ENCODE assay signal across 15 cellular contexts in genomic region chr17:43334744-43335400, GRCh38.
A peak's percentile ranks its signal among the peaks of the same experiment; 100 is the strongest.
DNase-seq lines count a peak whose midpoint lies in the region; ATAC-seq and TF ChIP-seq lines count a peak whose summit lies in the region.
"Had no signal": no experiment of that assay in that cellular context is flagged by ENCODE, and none has a peak within 500 bp of the region (broad histone marks: within the 10 kb centered on the region; RNA-seq: fewer than 3 reads in every experiment).

No MANE protein-coding gene starts in this region.

- no peaks in the 10 kb centered on the region for H3K36me3 Mint-ChIP-seq in WTC11
- H3K36me3 Mint-ChIP-seq: brain had no signal

- no peaks in the 10 kb centered on the region for H3K9me3 Mint-ChIP-seq in WTC11
- H3K9me3 Mint-ChIP-seq: activated naive CD8-positive, alpha-beta T cell treated with anti-CD3 and anti-CD28 coated beads, Interleukin-2, amount 50 U/mL, for 24 hours; brain; neural crest cell had no signal

- peak overlapping the region; percentile 54; the same call in 1 of the 2 replicates for H3K27ac Mint-ChIP-seq in WTC11
- H3K27ac Mint-ChIP-seq: activated naive CD8-positive, alpha-beta T cell treated with anti-CD3 and anti-CD28 coated beads, Interleukin-2, amount 50 U/mL, for 24 hours had no signal

- no peak for TF ChIP-seq EP300 in sigmoid colon (IDR thresholded peaks at IDR 0.05)

- no peaks in the 10 kb centered on the region for H3K36me3 ChIP-seq in DOHH2 (ENCODE audit: control insufficient read depth, low read length)
- H3K36me3 ChIP-seq in sigmoid colon, result no peaks in the 10 kb centered on the region
- H3K36me3 ChIP-seq: prostate gland had no signal

- no peaks in the 10 kb centered on the region for H3K27me3 Mint-ChIP-seq in WTC11 (ENCODE audit: low read depth)
- H3K27me3 Mint-ChIP-seq: activated naive CD8-positive, alpha-beta T cell treated with anti-CD3 and anti-CD28 coated beads, Interleukin-2, amount 50 U/mL, for 24 hours had no signal

- CTCF ChIA-PET in WTC11 (lab: Charles Lee), result interaction anchor here (0.7 to 3.1 kb wide), 10 partner anchors 9 to 148 kb away, joined by 4 to 14 read pairs (median 5); partner anchors contain the start of gene DHX8

- WGBS in sigmoid colon, 2 donors, result 61 to 70% methylated on average over 7 of the region's 7 CpGs

- H3K79me2 ChIP-seq in DOHH2 (ENCODE audit: control insufficient read depth, low read length), result no peaks in the 10 kb centered on the region

- DNase-seq in WTC11 (ENCODE audit: low spot score) (no peak), kidney tubule cell (ENCODE audit: low spot score) (peak; percentile 31), sigmoid colon (no peak), T-helper 1 cell (no peak), RKO (ENCODE audit: low spot score) (no peak)
- DNase-seq in activated T-cell treated with anti-CD3 and anti-CD28 coated beads, Interleukin-2, amount 50 U/mL, for 1 hour, result no peak
- DNase-seq: SIG-M5 had no signal

- H3K4me1 ChIP-seq in DOHH2 (ENCODE audit: control insufficient read depth, low read length) (peaks cover 17% of the 10 kb centered on the region), sigmoid colon (peaks cover 0 to 17% (median 9%) of the 10 kb centered on the region in 4 donors)

- H3K27ac ChIP-seq in DOHH2 (ENCODE audit: low read depth, low read length) (no peak overlapping the region), sigmoid colon (peak overlapping the region in 3 of 4 donors; percentile 63 to 76 (median 66))
- H3K27ac ChIP-seq: HL-60, prostate gland had no signal

- H3K4me1 Mint-ChIP-seq in WTC11, result peaks cover 23% of the 10 kb centered on the region

- ATAC-seq in WTC11, result no peak
- ATAC-seq in HG03159 (IDR thresholded peaks at IDR 0.05; ENCODE audit: unreplicated experiment), result no peak

- intact Hi-C loops in sigmoid colon (cut with DNase I), result loop anchor here (5.0 kb wide), 1 partner anchor 168 kb away; no protein-coding TSS in a partner anchor

- no peak for TF ChIP-seq POLR2A in sigmoid colon (IDR thresholded peaks at IDR 0.05)

- H3K9me3 ChIP-seq in DOHH2 (ENCODE audit: control insufficient read depth, insufficient read depth, low read length), result no peaks in the 10 kb centered on the region
- H3K9me3 ChIP-seq in sigmoid colon, result no peaks in the 10 kb centered on the region
- H3K9me3 ChIP-seq: Caco-2, prostate gland had no signal

- H3K4me3 ChIP-seq in DOHH2 (ENCODE audit: low read length) (no peak overlapping the region), sigmoid colon (no peak overlapping the region)
- H3K4me3 ChIP-seq: prostate gland had no signal

- TF ChIP-seq CTCF in DOHH2 (IDR thresholded peaks at IDR 0.05; ENCODE audit: low read depth, low read length, poor library complexity, severe bottlenecking), result no peak
- no peak for TF ChIP-seq CTCF in WTC11 (IDR thresholded peaks at IDR 0.05)
- no peak for TF ChIP-seq CTCF in sigmoid colon (IDR thresholded peaks at IDR 0.05)

- H3K4me3 Mint-ChIP-seq in WTC11, result no peak overlapping the region
- H3K4me3 Mint-ChIP-seq: activated naive CD8-positive, alpha-beta T cell treated with anti-CD3 and anti-CD28 coated beads, Interleukin-2, amount 50 U/mL, for 24 hours had no signal

- no peaks in the 10 kb centered on the region; the same call in 1 of the 2 replicates for H3F3A ChIP-seq in DOHH2 (ENCODE audit: control insufficient read depth, insufficient read depth)

- 0 out of 2 replicates have a peak overlapping the region, but pooled peaks have one; percentile 20 for H3K4me2 ChIP-seq in DOHH2 (ENCODE audit: low read length)

- H3K9me2 ChIP-seq in DOHH2 (replicated peaks; ENCODE audit: control insufficient read depth, low read length), result no peaks in the 10 kb centered on the region

- POLR2A ChIA-PET in WTC11 (lab: Charles Lee), result interaction anchor here (0.7 kb wide), 1 partner anchor 53 kb away, joined by 5 read pairs; no protein-coding TSS in a partner anchor

- H3K27me3 ChIP-seq in DOHH2 (ENCODE audit: control insufficient read depth, low read length) (no peaks in the 10 kb centered on the region), sigmoid colon (no peaks in the 10 kb centered on the region)

- H4K20me1 ChIP-seq in DOHH2 (ENCODE audit: control insufficient read depth, insufficient read depth, low read depth, low read length), result no peaks in the 10 kb centered on the region

TF ChIP-seq in WTC11, 78 proteins besides CTCF, POLR2A, EP300 and RAD21 (continues in another document):
- no peak for TF ChIP-seq ZNF423 (CRISPR knock-in tag; IDR thresholded peaks at IDR 0.05)
- TF ChIP-seq ZNF532 (CRISPR knock-in tag; IDR thresholded peaks at IDR 0.05; ENCODE audit: borderline replicate concordance), result no peak
- TF ChIP-seq TEAD1 (CRISPR knock-in tag; IDR thresholded peaks at IDR 0.05), result no peak
- no peak for TF ChIP-seq SMAD4 (CRISPR knock-in tag; IDR thresholded peaks at IDR 0.05)
- no peak for TF ChIP-seq MYBL2 (CRISPR knock-in tag; IDR thresholded peaks at IDR 0.05)
- TF ChIP-seq ZNF263 (CRISPR knock-in tag; IDR thresholded peaks at IDR 0.05; ENCODE audit: low read depth), result no peak
- TF ChIP-seq, protein P1, sequence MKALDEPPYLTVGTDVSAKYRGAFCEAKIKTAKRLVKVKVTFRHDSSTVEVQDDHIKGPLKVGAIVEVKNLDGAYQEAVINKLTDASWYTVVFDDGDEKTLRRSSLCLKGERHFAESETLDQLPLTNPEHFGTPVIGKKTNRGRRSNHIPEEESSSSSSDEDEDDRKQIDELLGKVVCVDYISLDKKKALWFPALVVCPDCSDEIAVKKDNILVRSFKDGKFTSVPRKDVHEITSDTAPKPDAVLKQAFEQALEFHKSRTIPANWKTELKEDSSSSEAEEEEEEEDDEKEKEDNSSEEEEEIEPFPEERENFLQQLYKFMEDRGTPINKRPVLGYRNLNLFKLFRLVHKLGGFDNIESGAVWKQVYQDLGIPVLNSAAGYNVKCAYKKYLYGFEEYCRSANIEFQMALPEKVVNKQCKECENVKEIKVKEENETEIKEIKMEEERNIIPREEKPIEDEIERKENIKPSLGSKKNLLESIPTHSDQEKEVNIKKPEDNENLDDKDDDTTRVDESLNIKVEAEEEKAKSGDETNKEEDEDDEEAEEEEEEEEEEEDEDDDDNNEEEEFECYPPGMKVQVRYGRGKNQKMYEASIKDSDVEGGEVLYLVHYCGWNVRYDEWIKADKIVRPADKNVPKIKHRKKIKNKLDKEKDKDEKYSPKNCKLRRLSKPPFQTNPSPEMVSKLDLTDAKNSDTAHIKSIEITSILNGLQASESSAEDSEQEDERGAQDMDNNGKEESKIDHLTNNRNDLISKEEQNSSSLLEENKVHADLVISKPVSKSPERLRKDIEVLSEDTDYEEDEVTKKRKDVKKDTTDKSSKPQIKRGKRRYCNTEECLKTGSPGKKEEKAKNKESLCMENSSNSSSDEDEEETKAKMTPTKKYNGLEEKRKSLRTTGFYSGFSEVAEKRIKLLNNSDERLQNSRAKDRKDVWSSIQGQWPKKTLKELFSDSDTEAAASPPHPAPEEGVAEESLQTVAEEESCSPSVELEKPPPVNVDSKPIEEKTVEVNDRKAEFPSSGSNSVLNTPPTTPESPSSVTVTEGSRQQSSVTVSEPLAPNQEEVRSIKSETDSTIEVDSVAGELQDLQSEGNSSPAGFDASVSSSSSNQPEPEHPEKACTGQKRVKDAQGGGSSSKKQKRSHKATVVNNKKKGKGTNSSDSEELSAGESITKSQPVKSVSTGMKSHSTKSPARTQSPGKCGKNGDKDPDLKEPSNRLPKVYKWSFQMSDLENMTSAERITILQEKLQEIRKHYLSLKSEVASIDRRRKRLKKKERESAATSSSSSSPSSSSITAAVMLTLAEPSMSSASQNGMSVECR (CRISPR knock-in tag; IDR thresholded peaks at IDR 0.05; ENCODE audit: borderline replicate concordance), result no peak
- TF ChIP-seq MXD4 (CRISPR knock-in tag; IDR thresholded peaks at IDR 0.05; ENCODE audit: borderline replicate concordance), result no peak
- TF ChIP-seq ZMAT4 (CRISPR knock-in tag; IDR thresholded peaks at IDR 0.05), result no peak
- TF ChIP-seq ATF1 (CRISPR knock-in tag; IDR thresholded peaks at IDR 0.05), result no peak
- no peak for TF ChIP-seq ZNF232 (CRISPR knock-in tag; IDR thresholded peaks at IDR 0.05)
